1 cellular context compared by ENCODE assay signal in genomic region chr2:119625226-119625625, GRCh38.
TF ChIP-seq lines count a peak whose summit lies in the region.

No MANE protein-coding gene starts in this region.

TF ChIP-seq in HepG2, 621 proteins besides CTCF, POLR2A, EP300 and RAD21 (continued from another document):
- TF ChIP-seq TFAP4 (IDR thresholded peaks at IDR 0.05; ENCODE audit: borderline replicate concordance, low read depth) = no peak
- TF ChIP-seq CENPX (CRISPR knock-in tag; IDR thresholded peaks at IDR 0.05) = no peak
- no peak for TF ChIP-seq MZF1 (CRISPR knock-in tag; IDR thresholded peaks at IDR 0.05; ENCODE audit: borderline replicate concordance)
- TF ChIP-seq ZNF251 (CRISPR knock-in tag; IDR thresholded peaks at IDR 0.05) = no peak
